Comparison of ENCODE assay signal across 1 cellular context in genomic region chr17:50431219-50431618, GRCh38.
TF ChIP-seq lines count a peak whose summit lies in the region.

No MANE protein-coding gene starts in this region.

TF ChIP-seq in K562, 482 proteins besides CTCF, POLR2A, EP300 and RAD21:
- TF ChIP-seq PKNOX1 (IDR thresholded peaks at IDR 0.05) (peak; percentile 85), MEIS2 (IDR thresholded peaks at IDR 0.05; ENCODE audit: partially characterized antibody) (peak; percentile 71), MCM2 (IDR thresholded peaks at IDR 0.05; ENCODE audit: low read depth) (no peak), PBX2 (CRISPR knock-in tag; IDR thresholded peaks at IDR 0.05; ENCODE audit: low read depth) (no peak), PBX2 (tag; conservative IDR thresholded peaks at IDR 0.05; ENCODE audit: low read depth) (peak; percentile 65; the same call in 1 of the 2 replicates)
